In the genomic region with DNA sequence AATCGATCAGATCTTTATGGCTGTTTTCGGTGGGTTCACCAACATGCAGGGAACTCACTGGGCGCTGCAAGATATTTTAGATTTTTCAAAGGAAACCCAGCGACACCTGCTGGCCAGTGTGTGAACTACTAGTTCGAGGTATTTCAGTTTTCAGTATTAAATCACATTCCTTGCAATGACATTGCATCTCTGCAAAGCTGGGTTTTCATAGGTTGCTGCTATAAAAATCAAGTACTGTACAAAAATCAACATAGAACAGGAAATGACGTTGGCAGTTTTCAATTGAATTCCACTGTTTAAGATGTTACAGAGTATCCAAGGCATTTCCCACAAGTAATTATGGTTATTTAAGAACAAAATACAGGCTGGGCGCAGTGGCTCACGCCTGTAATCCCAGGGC, we compare ENCODE assay signal across 8 cellular contexts. TPM values are rescaled to one million over a fixed set of nuclear protein-coding genes. Genes with fewer than 3 reads are reported as not detected.
A peak's percentile ranks its signal among the peaks of the same experiment; 100 is the strongest.
DNase-seq lines count a peak whose midpoint lies in the region; ATAC-seq and FAIRE-seq lines count a peak whose summit lies in the region.

No MANE protein-coding gene starts in this region.

- no peak overlapping the region for H2BK120ac ChIP-seq in trophoblast cell (ENCODE audit: insufficient read depth, low read length, poor library complexity)

- H3K27ac ChIP-seq in trophoblast cell (ENCODE audit: low read depth, low read length) = no peak overlapping the region

- H3K79me1 ChIP-seq in trophoblast cell (ENCODE audit: low read length) = peaks cover 2% of the 10 kb centered on the region

- H3K27me3 ChIP-seq in trophoblast cell (ENCODE audit: insufficient read depth, low read length) = no peaks in the 10 kb centered on the region

- H3K4me3 ChIP-seq in trophoblast cell (ENCODE audit: low read depth, low read length) = no peak overlapping the region

- H3K23ac ChIP-seq in trophoblast cell (ENCODE audit: low read length) = no peak overlapping the region

- no CpG with 5 or more reads among the region's 8 CpGs for WGBS in trophoblast cell (ENCODE audit: extremely low coverage, insufficient coverage, insufficient read length)

- H3K4ac ChIP-seq in trophoblast cell (ENCODE audit: low read depth, low read length) = no peak overlapping the region

- peaks cover 2% of the 10 kb centered on the region for H3K9me3 ChIP-seq in trophoblast cell (ENCODE audit: insufficient read depth, low read depth, low read length)

- no peak overlapping the region for H3K18ac ChIP-seq in trophoblast cell (ENCODE audit: low read length)

- H3K4me1 ChIP-seq in trophoblast cell (ENCODE audit: control insufficient read depth in 1 of 2, insufficient read depth in 2 of 2, low read length in 2 of 2) = peaks cover 4 to 7% of the 10 kb centered on the region in 2 experiments

- DNase-seq in COLO829 (ENCODE audit: low spot score) = peak; percentile 75
- DNase-seq in HUDEP-2 (lab: John Stamatoyannopoulos, UW; ENCODE audit: unreplicated experiment in 76 of 76) = peak in 56 of 76 experiments; percentile 7 to 69 (median 43)
- peak; percentile 4 for DNase-seq in SHP77 treated with DMSO at 0.1 percent for 48 hours (lab: John Stamatoyannopoulos, UW)
- peak; percentile 54 for DNase-seq in activated gamma-delta T cell treated with anti-CD3 and anti-CD28 coated beads, Interleukin-2, amount 50 U/mL, for 16 hours (ENCODE audit: low read depth)
- DNase-seq in frontal cortex (ENCODE audit: low spot score in 2 of 2) = peak; percentile 61 to 79
- peak; percentile 43 to 84 for DNase-seq in trophoblast cell
- peak; percentile 62 for DNase-seq in ureter (ENCODE audit: low spot score)

- H2AFZ ChIP-seq in trophoblast cell (ENCODE audit: insufficient read depth, low read length, poor library complexity) = no peak overlapping the region

- no peak for ATAC-seq in GM21381 (IDR thresholded peaks at IDR 0.05; ENCODE audit: unreplicated experiment)

- H3K36me3 ChIP-seq in trophoblast cell (ENCODE audit: control insufficient read depth in 1 of 2, insufficient read depth in 2 of 2, low read length in 2 of 2) = peaks cover 44 to 45% of the 10 kb centered on the region in 2 experiments

- no peak overlapping the region for H3K4me2 ChIP-seq in trophoblast cell (ENCODE audit: low read length)

- H4K91ac ChIP-seq in trophoblast cell (ENCODE audit: low read depth, low read length) = no peak overlapping the region

- H2BK12ac ChIP-seq in trophoblast cell (ENCODE audit: low read length) = no peak overlapping the region

- H4K12ac ChIP-seq in trophoblast cell (ENCODE audit: low read depth, low read length) = no peak overlapping the region

- no peak overlapping the region for H2AK5ac ChIP-seq in trophoblast cell (ENCODE audit: low read length)

- no peak overlapping the region for H3K14ac ChIP-seq in trophoblast cell (ENCODE audit: low read length)

- no peak overlapping the region for H4K8ac ChIP-seq in trophoblast cell (ENCODE audit: low read depth, low read length)

- peak; percentile 83 for FAIRE-seq in frontal cortex (lab: Jason Lieb, UNC)

- H2BK5ac ChIP-seq in trophoblast cell (ENCODE audit: low read depth, low read length, poor library complexity) = no peak overlapping the region

- no peaks in the 10 kb centered on the region for H3K79me2 ChIP-seq in trophoblast cell (ENCODE audit: control insufficient read depth, insufficient read depth, low read length, poor library complexity)

- no peak overlapping the region for H3K9ac ChIP-seq in trophoblast cell (ENCODE audit: low read length)

RNA-seq across cellular contexts. Expression of gene LIG1, which starts 17.6 kb away (rescaled TPM):
- total RNA-seq in frontal cortex = 17.9 TPM
- polyA plus RNA-seq in trophoblast cell (2013) = 40.8 and 40.9 TPM in 2 replicates
- total RNA-seq in ureter = 25.5 TPM

RNA-seq across cellular contexts. Expression of gene ZSWIM9, which starts 17.9 kb away (rescaled TPM):
- total RNA-seq in frontal cortex = 2.0 TPM
- 2.1 and 2.2 TPM in 2 replicates for polyA plus RNA-seq in trophoblast cell (2013)
- 5.2 TPM for total RNA-seq in ureter

RNA-seq across cellular contexts. Expression of gene PLA2G4C, which starts 41.9 kb away (rescaled TPM):
- total RNA-seq in frontal cortex (11.4 TPM), ureter (11.5 TPM)
- 0.71 and 0.78 TPM in 2 replicates for polyA plus RNA-seq in trophoblast cell (2013)

Comparison
In these comparisons a context has a peak if more than half of its experiments do, and no peak if none do; other contexts are left out.
1. DNase-seq: peak in every context shown above with its lines; median percentile 75 in COLO829; 70 in frontal cortex; 64 in trophoblast cell; 62 in ureter; 54 in activated gamma-delta T cell treated with anti-CD3 and anti-CD28 coated beads, Interleukin-2, amount 50 U/mL, for 16 hours; 43 in HUDEP-2; 4 in SHP77 treated with DMSO at 0.1 percent for 48 hours.